Comparison of ENCODE assay signal across 27 cellular contexts in the genomic region with DNA sequence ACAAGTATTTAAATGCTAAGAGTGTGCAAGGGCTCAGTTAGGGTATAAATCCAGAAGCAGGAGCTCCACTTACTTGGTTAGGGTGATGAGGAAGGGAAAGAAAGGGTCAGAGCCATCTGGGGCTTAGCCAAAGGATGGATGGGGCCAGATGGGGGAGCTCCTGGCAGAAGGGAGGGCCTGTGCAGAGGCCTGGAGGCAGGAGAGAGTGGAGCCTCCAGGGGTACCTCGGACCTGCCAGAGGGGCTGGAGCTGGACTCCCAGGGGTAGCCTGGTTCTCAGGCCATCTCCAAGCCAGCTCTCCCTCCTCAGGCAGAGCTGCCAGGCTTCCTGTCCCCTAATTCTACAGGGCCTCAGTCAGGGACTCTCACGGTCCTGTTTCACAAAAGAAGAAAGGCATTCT.
DNase-seq lines count a peak whose midpoint lies in the region; ATAC-seq and TF ChIP-seq lines count a peak whose summit lies in the region.
"Had no signal": no experiment of that assay in that cellular context is flagged by ENCODE, and none has a peak within 500 bp of the region (broad histone marks: within the 10 kb centered on the region; RNA-seq: fewer than 3 reads in every experiment).

No MANE protein-coding gene starts in this region.

- H3K79me1 ChIP-seq in IMR-90 (ENCODE audit: low read depth in 1 of 2, low read length in 2 of 2), result no peaks in the 10 kb centered on the region

- no peaks in the 10 kb centered on the region for H3K9me3 ChIP-seq in IMR-90 (ENCODE audit: control insufficient read depth, insufficient read depth, low read length)
- H3K9me3 ChIP-seq in adipocyte (ENCODE audit: control insufficient read depth, low read length), result no peaks in the 10 kb centered on the region
- no peaks in the 10 kb centered on the region for H3K9me3 ChIP-seq in ovary
- H3K9me3 ChIP-seq: ascending aorta, neutrophil, psoas muscle had no signal

- no peak overlapping the region for H3K27ac Mint-ChIP-seq in activated CD4-positive, alpha-beta memory T cell treated with anti-CD3 and anti-CD28 coated beads for 36 hours

- H3K4ac ChIP-seq in IMR-90 (ENCODE audit: low read depth, low read length), result no peak overlapping the region

- H3K27me3 Mint-ChIP-seq in activated CD4-positive, alpha-beta memory T cell treated with anti-CD3 and anti-CD28 coated beads for 36 hours, result no peaks in the 10 kb centered on the region
- H3K27me3 Mint-ChIP-seq: activated naive CD4-positive, alpha-beta T cell treated with anti-CD3 and anti-CD28 coated beads, Interleukin-2, amount 50 U/mL, for 24 hours had no signal

- H3K23ac ChIP-seq in IMR-90 (ENCODE audit: low read depth, low read length), result no peak overlapping the region

- no peak overlapping the region for H2BK5ac ChIP-seq in IMR-90 (ENCODE audit: low read depth, low read length, poor library complexity, severe bottlenecking)

- H3K36me3 Mint-ChIP-seq in activated CD4-positive, alpha-beta memory T cell treated with anti-CD3 and anti-CD28 coated beads for 36 hours, result no peaks in the 10 kb centered on the region
- H3K36me3 Mint-ChIP-seq: activated naive CD4-positive, alpha-beta T cell treated with anti-CD3 and anti-CD28 coated beads, Interleukin-2, amount 50 U/mL, for 24 hours; CD14-positive monocyte had no signal

- no peak for ATAC-seq in IMR-90 (ENCODE audit: low read depth)
- ATAC-seq in GM21825 (IDR thresholded peaks at IDR 0.05; ENCODE audit: unreplicated experiment), result no peak
- ATAC-seq: esophagus mucosa; left cardiac atrium; psoas muscle; stimulated activated naive CD8-positive, alpha-beta T cell treated with anti-CD3 and anti-CD28 coated beads, Interleukin-15, Interleukin-2, amounts not matched to agents 100 U/mL and 50 U/mL, for 24 hours had no signal

- no peak overlapping the region for H2AK5ac ChIP-seq in IMR-90 (ENCODE audit: low read depth, low read length)

- in situ Hi-C loops in IMR-90 (cut with MboI; ENCODE audit: low sequenced_read_pairs), result no loop called here

- H4K20me1 ChIP-seq in IMR-90 (ENCODE audit: insufficient read depth, low read length), result no peaks in the 10 kb centered on the region

- intact Hi-C loops in IMR-90 (cut with micrococcal nuclease) (no loop called here), ovary (cut with DNase I) (no loop called here)
- intact Hi-C loops in activated CD4-positive, alpha-beta memory T cell treated with anti-CD3 and anti-CD28 coated beads for 36 hours (cut with micrococcal nuclease), result loop anchor here (10.0 kb wide), 1 partner anchor 467 kb away; no protein-coding TSS in a partner anchor

- no peak for TF ChIP-seq EP300 in ovary (IDR thresholded peaks at IDR 0.05)

- H3K9me1 ChIP-seq in IMR-90 (ENCODE audit: insufficient read depth, low read length), result peaks cover 25% of the 10 kb centered on the region

- WGBS in IMR-90 (ENCODE audit: extremely low coverage in 2 of 2, insufficient read length in 1 of 2), 2 experiments, result 80% methylated on average over 1 of the region's 2 CpGs; no CpG with 5 or more reads in 1 of the 2 experiments
- WGBS in ovary, 3 donors, result 71 to 75% (median 71%) methylated on average over 2 of the region's 2 CpGs

- no peaks in the 10 kb centered on the region for H3K27me3 ChIP-seq in IMR-90 (ENCODE audit: control insufficient read depth, insufficient read depth, low read length)
- H3K27me3 ChIP-seq in adipocyte (replicated peaks; ENCODE audit: control insufficient read depth, insufficient read depth, low read length), result no peaks in the 10 kb centered on the region
- no peaks in the 10 kb centered on the region for H3K27me3 ChIP-seq in ovary
- H3K27me3 ChIP-seq: ascending aorta, neutrophil had no signal

- no peak overlapping the region for H3K9ac ChIP-seq in IMR-90 (ENCODE audit: low read depth, low read length)
- no peak overlapping the region for H3K9ac ChIP-seq in adipocyte (ENCODE audit: low read length)

- no peak overlapping the region for H2BK20ac ChIP-seq in IMR-90 (ENCODE audit: low read depth, low read length)

- no peak overlapping the region for H4K5ac ChIP-seq in IMR-90 (ENCODE audit: low read depth, low read length)

- no peak overlapping the region for H3K4me3 Mint-ChIP-seq in activated CD4-positive, alpha-beta memory T cell treated with anti-CD3 and anti-CD28 coated beads for 36 hours
- H3K4me3 Mint-ChIP-seq: activated naive CD4-positive, alpha-beta T cell treated with anti-CD3 and anti-CD28 coated beads, Interleukin-2, amount 50 U/mL, for 24 hours; CD14-positive monocyte; T-helper 1 cell treated with Interleukin-12 subunit alpha and Interleukin-12 subunit beta and Interleukin-4 antibody, amounts not matched to agents 30 μg/mL and 1 μg/mL, for 36 hours had no signal

- TF ChIP-seq POLR2A in IMR-90 (IDR thresholded peaks at IDR 0.05; ENCODE audit: low read depth, low read length), result no peak
- no peak for TF ChIP-seq POLR2A in ovary (IDR thresholded peaks at IDR 0.05)

- no peak overlapping the region for H3K4me2 ChIP-seq in IMR-90 (ENCODE audit: low read depth, low read length)

- TF ChIP-seq CTCF in IMR-90 (conservative IDR thresholded peaks at IDR 0.05; ENCODE audit: low read depth, low read length), result no peak
- no peak for TF ChIP-seq CTCF in ovary (IDR thresholded peaks at IDR 0.05)

- H2BK120ac ChIP-seq in IMR-90 (ENCODE audit: low read depth, low read length), result no peak overlapping the region

- no peak overlapping the region for H3K4me3 ChIP-seq in IMR-90 (ENCODE audit: insufficient read depth, low read depth, low read length)
- no peak overlapping the region for H3K4me3 ChIP-seq in adipocyte (ENCODE audit: low read length)
- H3K4me3 ChIP-seq in ovary, result no peak overlapping the region
- H3K4me3 ChIP-seq: ascending aorta, coronary artery, GM12878, psoas muscle, SK-N-MC had no signal

- peak; percentile 55 to 79 for DNase-seq in NCI-H524 (lab: John Stamatoyannopoulos, UW)
- no peak for DNase-seq in NCI-H524 treated with DMSO at 0.1 percent for 48 hours (lab: John Stamatoyannopoulos, UW)
- no peak for DNase-seq in IMR-90
- DNase-seq in adipocyte (ENCODE audit: low read depth), result peak; percentile 46
- DNase-seq in ovary, result peak in 4 of 5 donors; percentile 32 to 66 (median 51)
- DNase-seq in activated CD4-positive, alpha-beta memory T cell treated with anti-CD3 and anti-CD28 coated beads for 36 hours, result no peak
- DNase-seq in cortex of kidney (lab: John Stamatoyannopoulos, UW), result no peak
- DNase-seq: activated T-cell treated with anti-CD3 and anti-CD28 coated beads, Interleukin-2, amount 50 U/mL, for 48 hours; foreskin melanocyte; Karpas-422; left cardiac atrium; NCI-H1694; NCI-H2171; NCI-H526 treated with DMSO at 0.1 percent for 48 hours; psoas muscle; stimulated activated naive CD8-positive, alpha-beta T cell treated with anti-CD3 and anti-CD28 coated beads, Interleukin-15, Interleukin-2, amounts not matched to agents 100 U/mL and 50 U/mL, for 24 hours had no signal

- peak overlapping the region; percentile 2 for H2AK9ac ChIP-seq in IMR-90 (replicated peaks; ENCODE audit: low read depth, low read length, poor library complexity)

- peaks cover 52% of the 10 kb centered on the region for H3K4me1 Mint-ChIP-seq in activated CD4-positive, alpha-beta memory T cell treated with anti-CD3 and anti-CD28 coated beads for 36 hours (ENCODE audit: low read depth)

- H3K56ac ChIP-seq in IMR-90 (ENCODE audit: extremely low read depth, insufficient read depth, low read length), result no peak overlapping the region

- H3K9me3 Mint-ChIP-seq in activated CD4-positive, alpha-beta memory T cell treated with anti-CD3 and anti-CD28 coated beads for 36 hours, result no peaks in the 10 kb centered on the region
- H3K9me3 Mint-ChIP-seq: activated naive CD4-positive, alpha-beta T cell treated with anti-CD3 and anti-CD28 coated beads, Interleukin-2, amount 50 U/mL, for 24 hours; CD14-positive monocyte; T-helper 1 cell treated with Interleukin-12 subunit alpha and Interleukin-12 subunit beta and Interleukin-4 antibody, amounts not matched to agents 30 μg/mL and 1 μg/mL, for 36 hours had no signal

- POLR2A ChIA-PET in IMR-90 (lab: Charles Lee; ENCODE audit: unreplicated experiment), result no interaction called here
- POLR2A ChIA-PET in activated CD4-positive, alpha-beta memory T cell treated with anti-CD3 and anti-CD28 coated beads for 36 hours (lab: Charles Lee), result no interaction called here

- H3K27ac ChIP-seq in IMR-90 (ENCODE audit: insufficient read depth, low read length), result no peak overlapping the region
- no peak overlapping the region for H3K27ac ChIP-seq in ovary
- H3K27ac ChIP-seq: 22Rv1, coronary artery, neutrophil, psoas muscle, SK-N-MC had no signal

- no peak overlapping the region for H3K14ac ChIP-seq in IMR-90 (replicated peaks; ENCODE audit: low read depth, low read length)

- no TSS peak for BruUV-seq in IMR-90 (replicated peaks; lab: Mats Ljungman, UMichigan)

- no peak overlapping the region for H4K91ac ChIP-seq in IMR-90 (ENCODE audit: insufficient read depth, low read depth, low read length)

- H3K36me3 ChIP-seq in IMR-90 (ENCODE audit: control insufficient read depth, insufficient read depth, low read length), result no peaks in the 10 kb centered on the region
- H3K36me3 ChIP-seq in adipocyte (ENCODE audit: control insufficient read depth, insufficient read depth, low read length, severe bottlenecking), result no peaks in the 10 kb centered on the region
- no peaks in the 10 kb centered on the region for H3K36me3 ChIP-seq in ovary
- H3K36me3 ChIP-seq: ascending aorta, neutrophil had no signal

- CTCF ChIA-PET in IMR-90 (lab: Yijun Ruan, JAX), result no interaction called here
- CTCF ChIA-PET in activated CD4-positive, alpha-beta memory T cell treated with anti-CD3 and anti-CD28 coated beads for 36 hours (lab: Charles Lee), result no interaction called here

- H3K18ac ChIP-seq in IMR-90 (ENCODE audit: low read depth, low read length), result no peak overlapping the region

- dilution Hi-C loops in IMR-90 (cut with HindIII; ENCODE audit: low sequenced_read_pairs, unreplicated experiment), result no loop called here

- H4K8ac ChIP-seq in IMR-90 (ENCODE audit: low read depth in 2 of 2, low read length in 2 of 2), result no peak overlapping the region

- H2BK15ac ChIP-seq in IMR-90 (ENCODE audit: low read depth, low read length), result no peak overlapping the region

- H3K4me1 ChIP-seq in IMR-90 (ENCODE audit: control insufficient read depth, insufficient read depth, low read length) (peaks cover 14% of the 10 kb centered on the region), adipocyte (ENCODE audit: control insufficient read depth, insufficient read depth, low read length) (peaks cover 31% of the 10 kb centered on the region), ovary (ENCODE audit: insufficient read depth) (peaks cover 12% of the 10 kb centered on the region)

- TF ChIP-seq RAD21 in IMR-90 (IDR thresholded peaks at IDR 0.05; ENCODE audit: low read length), result no peak

- H2AFZ ChIP-seq in IMR-90 (replicated peaks; ENCODE audit: low read length, poor library complexity), result no peak overlapping the region

TF ChIP-seq in IMR-90, 13 proteins besides CTCF, POLR2A, EP300 and RAD21 (continues in another document):
- no peak for TF ChIP-seq CHD1 (IDR thresholded peaks at IDR 0.05; ENCODE audit: low read depth, low read length)
- no peak for TF ChIP-seq RCOR1 (IDR thresholded peaks at IDR 0.05; ENCODE audit: insufficient replicate concordance, low read length)
- TF ChIP-seq MXI1 (IDR thresholded peaks at IDR 0.05; ENCODE audit: borderline replicate concordance, low read depth, low read length), result no peak

Comparison
In these comparisons a context has a peak if more than half of its experiments do, and no peak if none do; other contexts are left out.
1. DNase-seq: peak in NCI-H524 (2 of 2), adipocyte (single experiment) and ovary (4 of 5); none in NCI-H524 treated with DMSO at 0.1 percent for 48 hours (single experiment), IMR-90 (single experiment), activated CD4-positive, alpha-beta memory T cell treated with anti-CD3 and anti-CD28 coated beads for 36 hours (single experiment) and cortex of kidney (single experiment).